Comparison of ENCODE assay signal across 13 cellular contexts in genomic region chr2:49225126-49225525, GRCh38.
DNase-seq lines count a peak whose midpoint lies in the region; ATAC-seq lines count a peak whose summit lies in the region.
"Had no signal": no experiment of that assay in that cellular context is flagged by ENCODE, and none has a peak within 500 bp of the region (broad histone marks: within the 10 kb centered on the region; RNA-seq: fewer than 3 reads in every experiment).

No MANE protein-coding gene starts in this region.

- peaks cover 2% of the 10 kb centered on the region for H3K9me3 Mint-ChIP-seq in activated naive CD4-positive, alpha-beta T cell treated with anti-CD3 and anti-CD28 coated beads for 36 hours

- intact Hi-C loops in activated naive CD4-positive, alpha-beta T cell treated with anti-CD3 and anti-CD28 coated beads for 36 hours (cut with micrococcal nuclease) = no loop called here

- H3K27ac Mint-ChIP-seq in activated naive CD4-positive, alpha-beta T cell treated with anti-CD3 and anti-CD28 coated beads for 36 hours = no peak overlapping the region
- H3K27ac Mint-ChIP-seq: CD14-positive monocyte had no signal

- H3K27me3 Mint-ChIP-seq in activated naive CD4-positive, alpha-beta T cell treated with anti-CD3 and anti-CD28 coated beads for 36 hours (ENCODE audit: low read depth) = no peaks in the 10 kb centered on the region
- H3K27me3 Mint-ChIP-seq: IgD-negative memory B cell had no signal

- DNase-seq in NCI-H2227 (lab: John Stamatoyannopoulos, UW; ENCODE audit: unreplicated experiment) (peak; percentile 41), NCI-H2227 treated with DMSO at 0.1 percent for 48 hours (lab: John Stamatoyannopoulos, UW) (no peak), NCI-H1105 treated with DMSO at 0.1 percent for 48 hours (lab: John Stamatoyannopoulos, UW) (peak; percentile 79), fibroblast of peridontal ligament (ENCODE audit: extremely low read depth) (peak; percentile 12), renal cortical epithelial cell (ENCODE audit: low read depth) (peak; percentile 58)
- no peak for DNase-seq in activated CD4-positive, alpha-beta T cell treated with anti-CD3 and anti-CD28 coated beads, Interleukin-2, amount 50 U/mL, for 4 hours
- no peak for DNase-seq in activated naive CD4-positive, alpha-beta T cell treated with anti-CD3 and anti-CD28 coated beads for 36 hours
- DNase-seq: GDM1, GM23248, NCI-H526 had no signal

- H3K4me3 Mint-ChIP-seq in activated naive CD4-positive, alpha-beta T cell treated with anti-CD3 and anti-CD28 coated beads for 36 hours = no peak overlapping the region
- H3K4me3 Mint-ChIP-seq: CD14-positive monocyte, IgD-negative memory B cell had no signal

- no peak for ATAC-seq in HG02678 (IDR thresholded peaks at IDR 0.05; ENCODE audit: unreplicated experiment)

- H3K36me3 Mint-ChIP-seq in activated naive CD4-positive, alpha-beta T cell treated with anti-CD3 and anti-CD28 coated beads for 36 hours (ENCODE audit: low read depth) = no peaks in the 10 kb centered on the region
- H3K36me3 Mint-ChIP-seq: CD14-positive monocyte, IgD-negative memory B cell had no signal

- CTCF ChIA-PET in activated naive CD4-positive, alpha-beta T cell treated with anti-CD3 and anti-CD28 coated beads for 36 hours (lab: Charles Lee) = no interaction called here

- H3K4me1 Mint-ChIP-seq in activated naive CD4-positive, alpha-beta T cell treated with anti-CD3 and anti-CD28 coated beads for 36 hours (ENCODE audit: low read depth) = no peaks in the 10 kb centered on the region
- H3K4me1 Mint-ChIP-seq: CD14-positive monocyte, IgD-negative memory B cell had no signal

Comparison
In these comparisons a context has a peak if more than half of its experiments do, and no peak if none do; other contexts are left out.
1. DNase-seq: peak in NCI-H2227 (single experiment), NCI-H1105 treated with DMSO at 0.1 percent for 48 hours (single experiment), fibroblast of peridontal ligament (single experiment) and renal cortical epithelial cell (single experiment); none in NCI-H2227 treated with DMSO at 0.1 percent for 48 hours (single experiment), activated CD4-positive, alpha-beta T cell treated with anti-CD3 and anti-CD28 coated beads, Interleukin-2, amount 50 U/mL, for 4 hours (0 of 2) and activated naive CD4-positive, alpha-beta T cell treated with anti-CD3 and anti-CD28 coated beads for 36 hours (single experiment).